ENCODE assay signal across 10 cellular contexts in the genomic region with DNA sequence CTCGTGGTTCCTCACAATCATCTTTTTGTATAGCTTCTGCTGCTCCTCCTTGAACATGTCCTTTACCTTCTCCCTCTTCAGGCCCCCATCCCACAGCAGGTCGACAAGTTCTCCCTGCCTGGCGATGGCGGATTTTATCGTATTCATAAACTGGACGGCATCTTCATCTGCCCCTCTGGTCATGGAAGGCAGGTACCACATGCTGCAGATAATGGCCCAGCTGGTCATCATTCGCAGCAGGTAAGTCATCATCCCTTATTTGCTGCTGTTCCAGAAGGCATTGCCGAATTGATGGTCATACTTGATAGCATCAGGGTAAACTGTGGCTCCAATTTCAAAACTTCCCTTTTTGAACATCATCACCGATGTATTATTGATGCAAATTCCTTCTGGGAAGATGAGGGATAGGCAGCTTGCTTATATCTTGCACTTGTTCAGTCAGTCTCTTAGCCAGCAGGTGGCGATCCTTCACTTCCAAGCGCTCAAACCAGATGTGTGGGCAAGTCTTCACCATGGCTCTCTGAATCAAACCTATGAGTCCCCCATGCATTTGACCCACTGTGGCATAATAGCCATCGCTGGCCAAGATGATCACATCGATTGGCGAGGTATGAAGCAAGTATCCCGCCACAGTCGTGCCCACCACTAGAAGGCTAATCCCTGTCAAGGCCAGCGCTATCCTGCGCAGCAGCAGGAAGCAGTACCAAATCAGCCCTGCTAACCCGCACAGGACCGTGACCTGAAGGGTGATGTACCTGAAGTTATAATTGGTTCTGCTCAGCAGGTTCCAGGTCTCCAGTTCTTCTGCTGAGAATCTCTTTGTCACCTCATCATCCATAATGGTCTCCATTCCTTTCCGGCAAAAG.
DNase-seq lines count a peak whose midpoint lies in the region; TF ChIP-seq lines count a peak whose summit lies in the region.
"Had no signal": no experiment of that assay in that cellular context is flagged by ENCODE, and none has a peak within 500 bp of the region (broad histone marks: within the 10 kb centered on the region; RNA-seq: fewer than 3 reads in every experiment).

No MANE protein-coding gene starts in this region.

- H3K4ac ChIP-seq in mesendoderm (ENCODE audit: low read depth, low read length) (no peak overlapping the region), mesenchymal stem cell (ENCODE audit: low read depth in 1 of 2, low read length in 2 of 2) (no peak overlapping the region)

- peaks cover 2% of the 10 kb centered on the region for H3K9me3 ChIP-seq in mesenchymal stem cell (ENCODE audit: control insufficient read depth, low read length)
- H3K9me3 ChIP-seq: thoracic aorta had no signal

- no peak overlapping the region for H3K4me3 ChIP-seq in H7 (ENCODE audit: insufficient read depth, low read depth, low read length)
- H3K4me3 ChIP-seq in NB4 (ENCODE audit: low read depth, low read length) = no peak overlapping the region
- H3K4me3 ChIP-seq in mesendoderm (ENCODE audit: low read length) = no peak overlapping the region
- no peak overlapping the region for H3K4me3 ChIP-seq in mesenchymal stem cell (ENCODE audit: insufficient read depth in 1 of 2, low read depth in 1 of 2, low read length in 2 of 2)
- H3K4me3 ChIP-seq: spleen, thoracic aorta had no signal

- no peak overlapping the region for H4K8ac ChIP-seq in mesendoderm (ENCODE audit: low read depth, low read length)
- H4K8ac ChIP-seq in mesenchymal stem cell (ENCODE audit: low read length) = no peak overlapping the region

- H3K27ac ChIP-seq in VCaP = no peak overlapping the region
- H3K27ac ChIP-seq in mesendoderm (ENCODE audit: low read depth, low read length) = no peak overlapping the region
- no peak overlapping the region for H3K27ac ChIP-seq in mesenchymal stem cell (ENCODE audit: low read length, poor library complexity, severe bottlenecking)
- H3K27ac ChIP-seq: spleen, thoracic aorta had no signal

- no peak overlapping the region for H4K91ac ChIP-seq in mesenchymal stem cell (ENCODE audit: low read length)

- no peak overlapping the region for H4K5ac ChIP-seq in mesendoderm (ENCODE audit: low read length)

- H2BK12ac ChIP-seq in mesenchymal stem cell (ENCODE audit: low read length in 2 of 2) = no peak overlapping the region

- H2BK15ac ChIP-seq in mesendoderm (replicated peaks; ENCODE audit: low read depth) (no peak overlapping the region), mesenchymal stem cell (ENCODE audit: low read depth, poor library complexity, severe bottlenecking) (no peak overlapping the region)

- H2AK5ac ChIP-seq in mesendoderm (ENCODE audit: low read length) (no peak overlapping the region), mesenchymal stem cell (ENCODE audit: low read length, severe bottlenecking) (no peak overlapping the region)

- H2BK120ac ChIP-seq in mesendoderm (ENCODE audit: low read depth, low read length) (no peak overlapping the region), mesenchymal stem cell (ENCODE audit: low read depth, low read length) (no peak overlapping the region)

- no peaks in the 10 kb centered on the region for H3K27me3 ChIP-seq in H7 (ENCODE audit: control insufficient read depth, insufficient read depth, low read length)
- no peaks in the 10 kb centered on the region for H3K27me3 ChIP-seq in mesendoderm (ENCODE audit: insufficient read depth, low read length, poor library complexity)
- no peaks in the 10 kb centered on the region for H3K27me3 ChIP-seq in mesenchymal stem cell (ENCODE audit: control insufficient read depth in 1 of 2, insufficient read depth in 1 of 2, low read length in 2 of 2)
- H3K27me3 ChIP-seq: spleen had no signal

- H3K4me2 ChIP-seq in mesendoderm (ENCODE audit: low read length) = no peak overlapping the region
- H3K4me2 ChIP-seq in mesenchymal stem cell (ENCODE audit: low read length, poor library complexity, severe bottlenecking) = no peak overlapping the region

- no CpG with 5 or more reads among the region's 21 CpGs for WGBS in mesendoderm (ENCODE audit: extremely low coverage, insufficient coverage, low lambda C conversion rate)
- 75% methylated on average over 20 of the region's 21 CpGs for WGBS in mesenchymal stem cell

- no peak overlapping the region for H3K14ac ChIP-seq in mesenchymal stem cell (ENCODE audit: low read length in 2 of 2)

- no peaks in the 10 kb centered on the region for H3K79me2 ChIP-seq in mesendoderm (ENCODE audit: control insufficient read depth, insufficient read depth, low read length)

- TF ChIP-seq CTCF in NB4 (IDR thresholded peaks at IDR 0.05; ENCODE audit: low read depth, low read length) (peak; percentile 51), VCaP (conservative IDR thresholded peaks at IDR 0.05) (peak; percentile 68)

- no peak overlapping the region for H3K23ac ChIP-seq in mesendoderm (ENCODE audit: low read length)
- no peak overlapping the region for H3K23ac ChIP-seq in mesenchymal stem cell (ENCODE audit: low read length in 2 of 2)

- no peak overlapping the region for H3K56ac ChIP-seq in mesendoderm (ENCODE audit: low read length)

- H3K18ac ChIP-seq in mesendoderm (ENCODE audit: low read length) (no peak overlapping the region), mesenchymal stem cell (ENCODE audit: low read depth in 1 of 2, low read length in 2 of 2) (no peak overlapping the region)

- H3K36me3 ChIP-seq in H7 (replicated peaks; ENCODE audit: control insufficient read depth, insufficient read depth, low read length) (no peaks in the 10 kb centered on the region), mesendoderm (ENCODE audit: control insufficient read depth, insufficient read depth, low read length) (no peaks in the 10 kb centered on the region), mesenchymal stem cell (ENCODE audit: control insufficient read depth in 1 of 2, insufficient read depth in 2 of 2, low read depth in 1 of 2, low read length in 2 of 2) (no peaks in the 10 kb centered on the region)
- H3K36me3 ChIP-seq: spleen, thoracic aorta had no signal

- H2BK5ac ChIP-seq in mesendoderm (ENCODE audit: low read length) (no peak overlapping the region), mesenchymal stem cell (ENCODE audit: low read depth, low read length, poor library complexity, severe bottlenecking) (no peak overlapping the region)

- H3K79me1 ChIP-seq in mesendoderm (ENCODE audit: low read length) = no peaks in the 10 kb centered on the region
- no peaks in the 10 kb centered on the region for H3K79me1 ChIP-seq in mesenchymal stem cell (replicated peaks; ENCODE audit: low read length, poor library complexity, severe bottlenecking)

- no peak for TF ChIP-seq POLR2A in NB4 (IDR thresholded peaks at IDR 0.05; ENCODE audit: extremely low read depth, insufficient read length)

- H3K4me1 ChIP-seq in mesendoderm (ENCODE audit: control insufficient read depth, low read depth, low read length) (no peaks in the 10 kb centered on the region), mesenchymal stem cell (ENCODE audit: control insufficient read depth, insufficient read depth, low read depth, low read length) (no peaks in the 10 kb centered on the region)
- H3K4me1 ChIP-seq: spleen had no signal

- H3K9ac ChIP-seq in mesendoderm (ENCODE audit: low read length) (no peak overlapping the region), mesenchymal stem cell (ENCODE audit: low read length) (no peak overlapping the region)

- H2AFZ ChIP-seq in mesenchymal stem cell (ENCODE audit: low read depth, low read length) = no peak overlapping the region

- peak; percentile 40 for DNase-seq in H7
- peak; percentile 57 for DNase-seq in NB4 (ENCODE audit: low read depth)
- peak; percentile 72 for DNase-seq in mesendoderm
- DNase-seq in activated CD8-positive, alpha-beta memory T cell treated with anti-CD3 and anti-CD28 coated beads, Interleukin-2, amount 50 U/mL, for 48 hours = no peak
- DNase-seq in activated CD4-positive, CD25-positive, alpha-beta regulatory T cell (lab: John Stamatoyannopoulos, UW) = no peak
- no peak for DNase-seq in mesenchymal stem cell
- DNase-seq: activated CD4-positive, alpha-beta memory T cell treated with anti-CD3 and anti-CD28 coated beads for 36 hours; spleen had no signal

Comparison
In these comparisons a context has a peak if more than half of its experiments do, and no peak if none do; other contexts are left out.
1. DNase-seq: peak in H7 (single experiment), NB4 (single experiment) and mesendoderm (single experiment); none in activated CD8-positive, alpha-beta memory T cell treated with anti-CD3 and anti-CD28 coated beads, Interleukin-2, amount 50 U/mL, for 48 hours (single experiment), activated CD4-positive, CD25-positive, alpha-beta regulatory T cell (0 of 4) and mesenchymal stem cell (single experiment).